8 cellular contexts compared by ENCODE assay signal in genomic region chr17:28406478-28406824, GRCh38. TPM values are rescaled to one million over a fixed set of nuclear protein-coding genes. Genes with fewer than 3 reads are reported as not detected.
DNase-seq lines count a peak whose midpoint lies in the region; ATAC-seq and TF ChIP-seq lines count a peak whose summit lies in the region.

No MANE protein-coding gene starts in this region.

- ATAC-seq in left ventricle myocardium superior (peak; percentile 21), HG03045 (IDR thresholded peaks at IDR 0.05; ENCODE audit: unreplicated experiment) (no peak)

- peak overlapping the region; percentile 70 for H3K4me3 Mint-ChIP-seq in activated CD4-positive, alpha-beta memory T cell treated with anti-CD3 and anti-CD28 coated beads for 36 hours

- TF ChIP-seq CTCF in HEK293 (tag by site-specific recombination; IDR thresholded peaks at IDR 0.05), result no peak

- H3K36me3 ChIP-seq in HEK293 (ENCODE audit: control insufficient read depth in 2 of 2, insufficient read depth in 1 of 2, low read length in 2 of 2), result peaks cover 4 to 32% of the 10 kb centered on the region in 2 experiments; a peak in 1 of 3 replicates

- peaks cover 13% of the 10 kb centered on the region for H3K4me1 Mint-ChIP-seq in activated CD4-positive, alpha-beta memory T cell treated with anti-CD3 and anti-CD28 coated beads for 36 hours (ENCODE audit: low read depth)

- H3K4me1 ChIP-seq in HEK293 (ENCODE audit: control insufficient read depth, insufficient read depth, low read length), result no peaks in the 10 kb centered on the region

- H3K36me3 Mint-ChIP-seq in activated CD4-positive, alpha-beta memory T cell treated with anti-CD3 and anti-CD28 coated beads for 36 hours, result no peaks in the 10 kb centered on the region

- H3K27ac ChIP-seq in HEK293 (ENCODE audit: extremely low read depth, low read depth, low read length), result no peak overlapping the region; the same call in 1 of the 2 replicates

- peak; percentile 24 for DNase-seq in ACHN
- no peak for DNase-seq in activated CD4-positive, alpha-beta memory T cell treated with anti-CD3 and anti-CD28 coated beads for 36 hours
- DNase-seq in left ventricle myocardium superior, result no peak
- no peak for DNase-seq in skeletal muscle cell (ENCODE audit: low read depth)
- DNase-seq in Ammon's horn (ENCODE audit: low spot score), result no peak
- no peak for DNase-seq in UCSD-AML1 (lab: John Stamatoyannopoulos, UW; ENCODE audit: unreplicated experiment)

- POLR2A ChIA-PET in HEK293 (lab: Yijun Ruan, JAX), result interaction anchor here (0.6 to 1.2 kb wide), 3 partner anchors 27 to 71 kb away, joined by 3 to 7 read pairs (median 3); partner anchors contain the start of genes IFT20 and TNFAIP1
- POLR2A ChIA-PET in activated CD4-positive, alpha-beta memory T cell treated with anti-CD3 and anti-CD28 coated beads for 36 hours (lab: Charles Lee), result interaction anchor here (1.1 kb wide), 1 partner anchor 15 kb away, joined by 4 read pairs; no protein-coding TSS in a partner anchor

- no peak overlapping the region for H3K27ac Mint-ChIP-seq in activated CD4-positive, alpha-beta memory T cell treated with anti-CD3 and anti-CD28 coated beads for 36 hours

- CTCF ChIA-PET in HEK293 (lab: Yijun Ruan, JAX), result interaction anchor here (0.6 to 2.9 kb wide), 4 partner anchors 10 to 506 kb away, joined by 3 to 41 read pairs (median 4); no protein-coding TSS in a partner anchor
- CTCF ChIA-PET in activated CD4-positive, alpha-beta memory T cell treated with anti-CD3 and anti-CD28 coated beads for 36 hours (lab: Charles Lee), result interaction anchor here (5.3 kb wide), 1 partner anchor 10 kb away, joined by 26 read pairs; no protein-coding TSS in a partner anchor

- intact Hi-C loops in activated CD4-positive, alpha-beta memory T cell treated with anti-CD3 and anti-CD28 coated beads for 36 hours (cut with micrococcal nuclease), result no loop called here
- intact Hi-C loops in left ventricle myocardium superior (cut with micrococcal nuclease), result no loop called here

- H3K27me3 Mint-ChIP-seq in activated CD4-positive, alpha-beta memory T cell treated with anti-CD3 and anti-CD28 coated beads for 36 hours, result peaks cover 2% of the 10 kb centered on the region

- H3K4me3 ChIP-seq in HEK293 (ENCODE audit: low read depth, low read length) (peak overlapping the region; percentile 80), skeletal muscle cell (ENCODE audit: low read depth, low read length) (peak overlapping the region; percentile 62)

- H3K9me3 ChIP-seq in HEK293 (ENCODE audit: control insufficient read depth, insufficient read depth, low read depth, low read length), result no peaks in the 10 kb centered on the region

- no peaks in the 10 kb centered on the region for H3K9me3 Mint-ChIP-seq in activated CD4-positive, alpha-beta memory T cell treated with anti-CD3 and anti-CD28 coated beads for 36 hours

- in situ Hi-C loops in ACHN (cut with HindIII; ENCODE audit: low pct_ligation_motif_present, low pct_unique_long_range_greater_than_20kb, low sequenced_read_pairs), result no loop called here

TF ChIP-seq in HEK293, 187 proteins besides CTCF, POLR2A, EP300 and RAD21:
- peak; percentile 28; the same call in 1 of the 2 replicates for TF ChIP-seq ZEB2 (tag by site-specific recombination; IDR thresholded peaks at IDR 0.05)
- 0 out of 2 replicates have a peak, but pooled peaks have one; percentile 9 for TF ChIP-seq ZNF629 (tag by site-specific recombination; IDR thresholded peaks at IDR 0.05)
- TF ChIP-seq ZBTB7A (tag by site-specific recombination; IDR thresholded peaks at IDR 0.05; ENCODE audit: low read depth), result no peak
- peak; percentile 52; the same call in 1 of the 2 replicates for TF ChIP-seq ZNF2 (tag by site-specific recombination; IDR thresholded peaks at IDR 0.05)
- TF ChIP-seq ZNF449 (tag by site-specific recombination; IDR thresholded peaks at IDR 0.05), result peak; percentile 70; the same call in 1 of the 2 replicates
- TF ChIP-seq ZBTB48 (tag by site-specific recombination; IDR thresholded peaks at IDR 0.05), result no peak
- TF ChIP-seq ZNF600 (tag by site-specific recombination; IDR thresholded peaks at IDR 0.05), result peak; percentile 92
- no peak for TF ChIP-seq HOXC10 (CRISPR knock-in tag; IDR thresholded peaks at IDR 0.05)
- TF ChIP-seq ZBTB17 (tag by site-specific recombination; IDR thresholded peaks at IDR 0.05), result peak; percentile 89
- no peak for TF ChIP-seq ZNF311 (tag by site-specific recombination; IDR thresholded peaks at IDR 0.05; ENCODE audit: borderline replicate concordance)
- 0 out of 2 replicates have a peak, but pooled peaks have one; percentile 3 for TF ChIP-seq WT1 (tag by site-specific recombination; IDR thresholded peaks at IDR 0.05)
- no peak for TF ChIP-seq ZNF175 (tag by site-specific recombination; IDR thresholded peaks at IDR 0.05)
- TF ChIP-seq ZNF76 (tag by site-specific recombination; IDR thresholded peaks at IDR 0.05; ENCODE audit: borderline replicate concordance, low read depth), result no peak
- no peak for TF ChIP-seq ZNF423 (tag by site-specific recombination; IDR thresholded peaks at IDR 0.05)
- TF ChIP-seq REPIN1 (tag by site-specific recombination; IDR thresholded peaks at IDR 0.05; ENCODE audit: low read depth), result no peak
- TF ChIP-seq ZNF660 (tag by site-specific recombination; IDR thresholded peaks at IDR 0.05), result no peak
- no peak; the same call in 1 of the 2 replicates for TF ChIP-seq KLF1 (tag by site-specific recombination; IDR thresholded peaks at IDR 0.05)
- no peak for TF ChIP-seq PRDM6 (tag by site-specific recombination; IDR thresholded peaks at IDR 0.05)
- TF ChIP-seq ZNF768 (tag by site-specific recombination; IDR thresholded peaks at IDR 0.05), result 0 out of 2 replicates have a peak, but pooled peaks have one; percentile 5
- TF ChIP-seq ZNF10 (tag by site-specific recombination; IDR thresholded peaks at IDR 0.05), result peak; percentile 28; the same call in 1 of the 2 replicates
- no peak for TF ChIP-seq ZNF18 (tag by site-specific recombination; IDR thresholded peaks at IDR 0.05)
- TF ChIP-seq SCRT2 (tag by site-specific recombination; IDR thresholded peaks at IDR 0.05), result 0 out of 2 replicates have a peak, but pooled peaks have one; percentile 9
- TF ChIP-seq KLF7 (tag by site-specific recombination; IDR thresholded peaks at IDR 0.05; ENCODE audit: borderline replicate concordance), result no peak
- TF ChIP-seq ZNF394 (tag by site-specific recombination; IDR thresholded peaks at IDR 0.05; ENCODE audit: borderline replicate concordance), result 0 out of 2 replicates have a peak, but pooled peaks have one; percentile 7

RNA-seq across cellular contexts. Expression of gene SLC46A1, which starts 0.4 kb away (rescaled TPM):
- 1 to 10 TPM; 2.3 to 2.9 TPM for total RNA-seq in activated CD4-positive, alpha-beta memory T cell treated with anti-CD3 and anti-CD28 coated beads for 36 hours
- 7.9 TPM for total RNA-seq in left ventricle myocardium superior

RNA-seq across cellular contexts. Expression of gene SARM1, which starts 35.0 kb away (rescaled TPM):
- 10 to 100 TPM; 16.5 to 18.3 TPM for total RNA-seq in activated CD4-positive, alpha-beta memory T cell treated with anti-CD3 and anti-CD28 coated beads for 36 hours
- 4.2 TPM for total RNA-seq in left ventricle myocardium superior

RNA-seq across cellular contexts. Expression of gene VTN, which starts 36.3 kb away (rescaled TPM):
- total RNA-seq in activated CD4-positive, alpha-beta memory T cell treated with anti-CD3 and anti-CD28 coated beads for 36 hours, result not detected
- 38.1 TPM for total RNA-seq in left ventricle myocardium superior

RNA-seq across cellular contexts. Expression of gene SEBOX, which starts 41.5 kb away (rescaled TPM):
- total RNA-seq in activated CD4-positive, alpha-beta memory T cell treated with anti-CD3 and anti-CD28 coated beads for 36 hours, result not detected
- not detected for total RNA-seq in left ventricle myocardium superior

RNA-seq across cellular contexts. Expression of gene POLDIP2, which starts 49.1 kb away (rescaled TPM):
- total RNA-seq in activated CD4-positive, alpha-beta memory T cell treated with anti-CD3 and anti-CD28 coated beads for 36 hours, result 10 to 100 TPM; 73.8 to 76.4 TPM
- 157 TPM for total RNA-seq in left ventricle myocardium superior

Comparison
In these comparisons a context has a peak if more than half of its experiments do, and no peak if none do; other contexts are left out.
1. RNA of gene VTN, which starts 36.3 kb away (total RNA-seq): 38.1 TPM in left ventricle myocardium superior (single experiment); not detected in activated CD4-positive, alpha-beta memory T cell treated with anti-CD3 and anti-CD28 coated beads for 36 hours; every median in the first group is over 10 times any median in the second.